In the genomic region with DNA sequence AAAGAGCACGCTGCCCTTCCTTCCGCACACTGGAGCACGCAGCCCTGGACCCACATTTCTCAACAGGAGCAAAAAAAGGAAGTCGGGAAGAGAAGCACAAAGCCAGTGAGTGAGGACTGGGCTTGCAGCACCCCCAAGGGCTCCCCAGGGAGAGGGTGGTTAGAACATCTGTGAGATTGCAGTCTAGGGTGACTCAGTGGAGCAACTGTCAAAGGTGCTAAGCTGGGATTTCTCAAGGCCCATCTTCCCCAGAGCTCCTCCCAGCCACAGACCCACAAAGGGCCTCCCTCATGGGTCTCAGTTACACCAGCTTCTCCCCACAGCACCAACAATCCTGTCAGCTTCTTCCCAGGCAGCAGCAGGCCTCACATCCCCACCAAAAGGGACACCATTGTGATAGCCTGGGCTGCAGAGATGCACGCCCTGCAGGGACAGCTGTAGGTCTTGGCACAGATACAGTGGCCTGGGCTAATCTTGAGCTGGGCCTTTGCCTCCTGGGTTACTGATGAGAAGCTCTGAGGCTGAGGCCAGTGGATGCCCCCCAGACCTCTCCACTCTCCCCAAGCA, we compare ENCODE assay signal across 10 cellular contexts. TPM values are rescaled to one million over a fixed set of nuclear protein-coding genes. Genes with fewer than 3 reads are reported as not detected.
DNase-seq lines count a peak whose midpoint lies in the region; ATAC-seq, FAIRE-seq and TF ChIP-seq lines count a peak whose summit lies in the region.
"Had no signal": no experiment of that assay in that cellular context is flagged by ENCODE, and none has a peak within 500 bp of the region (broad histone marks: within the 10 kb centered on the region; RNA-seq: fewer than 3 reads in every experiment).

No MANE protein-coding gene starts in this region.

- 89% methylated on average over 5 of the region's 5 CpGs for WGBS in mesenchymal stem cell

- ATAC-seq in HG03139 (IDR thresholded peaks at IDR 0.05; ENCODE audit: unreplicated experiment) (no peak), GM18861 (IDR thresholded peaks at IDR 0.05; ENCODE audit: unreplicated experiment) (no peak)

- peaks cover 6% of the 10 kb centered on the region for H3K4me1 ChIP-seq in mesenchymal stem cell (ENCODE audit: control insufficient read depth, insufficient read depth, low read depth, low read length)

- no peaks in the 10 kb centered on the region for H3K27me3 ChIP-seq in HL-60 (ENCODE audit: insufficient read depth, poor library complexity, severe bottlenecking)
- no peaks in the 10 kb centered on the region for H3K27me3 ChIP-seq in mesenchymal stem cell (ENCODE audit: control insufficient read depth in 1 of 2, insufficient read depth in 1 of 2, low read length in 2 of 2)

- H2BK12ac ChIP-seq in mesenchymal stem cell (ENCODE audit: low read length in 2 of 2), result peak overlapping the region in 1 of 2 experiments; percentile 37

- no peak overlapping the region for H2AK5ac ChIP-seq in mesenchymal stem cell (ENCODE audit: low read length, severe bottlenecking)

- H3K4me2 ChIP-seq in mesenchymal stem cell (ENCODE audit: low read length, poor library complexity, severe bottlenecking), result no peak overlapping the region

- H3K79me1 ChIP-seq in mesenchymal stem cell (replicated peaks; ENCODE audit: low read length, poor library complexity, severe bottlenecking), result no peaks in the 10 kb centered on the region

- H4K8ac ChIP-seq in mesenchymal stem cell (ENCODE audit: low read length), result peak overlapping the region; percentile 91

- H3K4me3 ChIP-seq in HL-60 (replicated peaks; ENCODE audit: insufficient read depth, low read length) (no peak overlapping the region), mesenchymal stem cell (ENCODE audit: insufficient read depth in 1 of 2, low read depth in 1 of 2, low read length in 2 of 2) (no peak overlapping the region)

- H3K18ac ChIP-seq in mesenchymal stem cell (ENCODE audit: low read depth in 1 of 2, low read length in 2 of 2), result peak overlapping the region; percentile 4 to 67

- no peak overlapping the region for H2BK15ac ChIP-seq in mesenchymal stem cell (ENCODE audit: low read depth, poor library complexity, severe bottlenecking)

- H3K23ac ChIP-seq in mesenchymal stem cell (ENCODE audit: low read length in 2 of 2), result no peak overlapping the region

- no peak overlapping the region for H2BK5ac ChIP-seq in mesenchymal stem cell (ENCODE audit: low read depth, low read length, poor library complexity, severe bottlenecking)

- peak overlapping the region in 1 of 2 experiments; percentile 35 for H3K4ac ChIP-seq in mesenchymal stem cell (ENCODE audit: low read depth in 1 of 2, low read length in 2 of 2)

- no peak overlapping the region for H4K91ac ChIP-seq in mesenchymal stem cell (ENCODE audit: low read length)

- no peak overlapping the region for H2BK120ac ChIP-seq in mesenchymal stem cell (ENCODE audit: low read depth, low read length)

- no peak for FAIRE-seq in GM19239 (lab: Jason Lieb, UNC)

- no peaks in the 10 kb centered on the region for H3K36me3 ChIP-seq in mesenchymal stem cell (ENCODE audit: control insufficient read depth in 1 of 2, insufficient read depth in 2 of 2, low read depth in 1 of 2, low read length in 2 of 2)

- H3K27ac ChIP-seq in HL-60 (replicated peaks) (peak overlapping the region; percentile 97), mesenchymal stem cell (ENCODE audit: low read length, poor library complexity, severe bottlenecking) (no peak overlapping the region)

- peak overlapping the region in 1 of 2 experiments; percentile 2 for H3K14ac ChIP-seq in mesenchymal stem cell (ENCODE audit: low read length in 2 of 2)

- no peak for TF ChIP-seq CTCF in HL-60 (IDR thresholded peaks at IDR 0.05; ENCODE audit: insufficient read depth, low read length)

- in situ Hi-C loops in G401 (cut with HindIII; ENCODE audit: low sequenced_read_pairs), result no loop called here

- H2AFZ ChIP-seq in mesenchymal stem cell (ENCODE audit: low read depth, low read length), result peak overlapping the region; percentile 10

- DNase-seq in AML-193 (lab: John Stamatoyannopoulos, UW), result peak; percentile 98 to 99
- DNase-seq in HL-60 (ENCODE audit: low read depth in 1 of 2, low spot score in 1 of 2), result peak; percentile 100
- DNase-seq in cerebellar cortex (ENCODE audit: low spot score), result peak; percentile 19
- peak; percentile 83 for DNase-seq in mesenchymal stem cell
- DNase-seq in GM19239 (ENCODE audit: insufficient read length, low spot score), result no peak
- no peak for DNase-seq in G401 (ENCODE audit: low spot score)
- DNase-seq: naive B cell, NCI-H1048 had no signal

- H3K9ac ChIP-seq in mesenchymal stem cell (ENCODE audit: low read length), result no peak overlapping the region

- H3K9me3 ChIP-seq in mesenchymal stem cell (ENCODE audit: control insufficient read depth, low read length), result no peaks in the 10 kb centered on the region

RNA-seq across cellular contexts. Expression of gene CD93, which starts 39.6 kb away (rescaled TPM):
- 0.01 TPM for polyA plus RNA-seq in mesenchymal stem cell (2013, experiment 1 of 2)
- 0.01 TPM for polyA plus RNA-seq in mesenchymal stem cell (2013, experiment 2 of 2)
- total RNA-seq in G401 (2014; rRNA removed; shearing (Covaris generic)), result not detected in 2 replicates

Comparison
In these comparisons a context has a peak if more than half of its experiments do, and no peak if none do; other contexts are left out.
1. DNase-seq: peak in AML-193 (2 of 2), HL-60 (2 of 2), cerebellar cortex (single experiment) and mesenchymal stem cell (single experiment); none in GM19239 (single experiment) and G401 (single experiment).